In genomic region chr15:53937632-53938031, GRCh38 we compare ENCODE assay signal across 8 cellular contexts. TPM values are rescaled to one million over a fixed set of nuclear protein-coding genes. Genes with fewer than 3 reads are reported as not detected.
"Had no signal": no experiment of that assay in that cellular context is flagged by ENCODE, and none has a peak within 500 bp of the region (broad histone marks: within the 10 kb centered on the region; RNA-seq: fewer than 3 reads in every experiment).

No MANE protein-coding gene starts in this region.

RNA-seq across cellular contexts. Expression of gene UNC13C, which starts 40.6 kb away (rescaled TPM):
- total RNA-seq: naive thymus-derived CD8-positive, alpha-beta T cell; natural killer cell; natural killer cell treated with Interleukin-12 subunit alpha and Interleukin-12 subunit beta and Interleukin-15 and Interleukin-18, amount 100 ng/mL, for 72 hours; osteoblast; osteocyte; pulmonary artery endothelial cell; right lobe of liver; spleen had no signal
- polyA plus RNA-seq: naive thymus-derived CD8-positive, alpha-beta T cell had no signal
